Comparison of ENCODE assay signal across 26 cellular contexts in genomic region chr6:23529902-23530301, GRCh38.
"Had no signal": no experiment of that assay in that cellular context is flagged by ENCODE, and none has a peak within 500 bp of the region (broad histone marks: within the 10 kb centered on the region; RNA-seq: fewer than 3 reads in every experiment).

No MANE protein-coding gene starts in this region.

- H3K27me3 ChIP-seq: esophagus muscularis mucosa, left lung, neural progenitor cell, tibial artery, upper lobe of right lung had no signal

- H3K4me1 ChIP-seq: left lung, lower lobe of right lung, neural progenitor cell, tibial artery, upper lobe of right lung had no signal

- H3K4me3 ChIP-seq: esophagus muscularis mucosa, left lung, lower lobe of right lung, neural progenitor cell, skin epidermis, tibial artery, upper lobe of right lung had no signal

- H3K9ac ChIP-seq: neural progenitor cell had no signal

- H3K27ac ChIP-seq: esophagus muscularis mucosa, left lung, lower lobe of right lung, neural progenitor cell, skin epidermis, tibial artery, upper lobe of right lung had no signal

- H2AFZ ChIP-seq: neural progenitor cell had no signal

- DNase-seq: activated B cell treated with CpG ODN at 0.5 μM for 24 hours; activated CD8-positive, alpha-beta memory T cell treated with anti-CD3 and anti-CD28 coated beads, Interleukin-2, amount 10 ng/mL, durations not matched to agents 7 days and 5 days; activated CD8-positive, alpha-beta T cell treated with anti-CD3 and anti-CD28 coated beads, Interleukin-2, amount 10 ng/mL, durations not matched to agents 7 days and 5 days; activated naive CD4-positive, alpha-beta T cell; activated T-cell treated with anti-CD3 and anti-CD28 coated beads, Interleukin-2, amount 50 U/mL, for 48 hours; anterior cingulate cortex; effector CD4-positive, alpha-beta T cell; kidney glomerular epithelial cell; left lung; lower lobe of right lung; mesenchymal stem cell; naive thymus-derived CD8-positive, alpha-beta T cell; occipital lobe; stimulated activated CD4-positive, alpha-beta T cell treated with anti-CD3 and anti-CD28 coated beads, Interleukin-4, amount 100 ng/mL, for 4 hours; stimulated activated CD8-positive, alpha-beta memory T cell treated with anti-CD3 and anti-CD28 coated beads, Interleukin-4, amount 100 ng/mL, for 48 hours; stimulated activated naive CD8-positive, alpha-beta T cell treated with anti-CD3 and anti-CD28 coated beads, Interleukin-15, amount 100 ng/mL, for 72 hours; T-helper 17 cell; T1000; tibial artery; upper lobe of right lung had no signal

- H3K36me3 ChIP-seq: esophagus muscularis mucosa, left lung, lower lobe of right lung, neural progenitor cell, tibial artery, upper lobe of right lung had no signal

- H3K4me2 ChIP-seq: neural progenitor cell had no signal

- H3K9me3 ChIP-seq: esophagus muscularis mucosa, left lung, lower lobe of right lung, tibial artery, upper lobe of right lung had no signal

- ATAC-seq: activated CD8-positive, alpha-beta memory T cell treated with anti-CD3 and anti-CD28 coated beads, Interleukin-2, amount 10 ng/mL, durations not matched to agents 7 days and 5 days; activated CD8-positive, alpha-beta T cell treated with anti-CD3 and anti-CD28 coated beads, Interleukin-2, amount 10 ng/mL, durations not matched to agents 7 days and 5 days; activated naive CD4-positive, alpha-beta T cell treated with anti-CD3 and anti-CD28 coated beads, Interleukin-2, amount 50 U/mL, for 72 hours; left lung; lower lobe of right lung; naive thymus-derived CD8-positive, alpha-beta T cell; sciatic nerve; stimulated activated memory B cell treated with anti-CD40 and anti-IgM and Interleukin-4, amounts not matched to agents 10 μg/mL and 1 μg/mL and 100 μg/mL, for 72 hours; stimulated activated naive CD8-positive, alpha-beta T cell treated with anti-CD3 and anti-CD28 coated beads, Interleukin-15, amount 100 ng/mL, for 72 hours; T-helper 17 cell; upper lobe of right lung had no signal
